In the genomic region with DNA sequence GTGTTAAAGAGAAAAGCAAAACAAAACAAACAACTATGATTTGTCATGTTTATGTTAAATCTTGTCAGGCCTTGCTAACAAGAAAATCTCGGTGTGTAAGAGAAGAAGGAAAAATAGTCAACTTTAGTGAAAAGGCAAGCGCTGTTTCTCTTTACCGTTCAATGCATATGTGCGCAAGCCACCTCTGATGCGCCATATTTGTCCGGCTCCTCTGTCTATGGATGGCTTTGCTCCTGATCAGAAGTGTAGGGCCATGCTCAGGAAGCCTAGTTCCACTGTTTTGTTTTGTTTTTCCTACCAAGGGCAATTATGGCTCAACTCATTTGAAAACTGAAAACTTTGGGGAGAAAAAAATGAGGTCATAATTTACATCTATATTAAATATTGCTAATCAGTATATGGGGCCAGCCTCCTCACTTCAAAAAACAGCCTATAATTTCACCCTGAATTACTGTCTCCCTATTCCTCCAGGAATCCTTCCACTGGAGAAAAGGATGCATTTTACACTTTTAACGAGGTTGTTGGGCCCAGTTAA, we compare ENCODE assay signal across 1 cellular context.
TF ChIP-seq lines count a peak whose summit lies in the region.

No MANE protein-coding gene starts in this region.

TF ChIP-seq in liver, 16 proteins besides CTCF, POLR2A, EP300 and RAD21 (continued from another document):
- TF ChIP-seq HNF4A (conservative IDR thresholded peaks at IDR 0.05) (no peak), FOXA1 (IDR thresholded peaks at IDR 0.05) (no peak), HNF4G (IDR thresholded peaks at IDR 0.05) (no peak), FOXA2 (IDR thresholded peaks at IDR 0.05) (no peak), EGR1 (IDR thresholded peaks at IDR 0.05; ENCODE audit: low read depth in 2 of 2) (no peak), YY1 (IDR thresholded peaks at IDR 0.05) (no peak)
